In the genomic region with DNA sequence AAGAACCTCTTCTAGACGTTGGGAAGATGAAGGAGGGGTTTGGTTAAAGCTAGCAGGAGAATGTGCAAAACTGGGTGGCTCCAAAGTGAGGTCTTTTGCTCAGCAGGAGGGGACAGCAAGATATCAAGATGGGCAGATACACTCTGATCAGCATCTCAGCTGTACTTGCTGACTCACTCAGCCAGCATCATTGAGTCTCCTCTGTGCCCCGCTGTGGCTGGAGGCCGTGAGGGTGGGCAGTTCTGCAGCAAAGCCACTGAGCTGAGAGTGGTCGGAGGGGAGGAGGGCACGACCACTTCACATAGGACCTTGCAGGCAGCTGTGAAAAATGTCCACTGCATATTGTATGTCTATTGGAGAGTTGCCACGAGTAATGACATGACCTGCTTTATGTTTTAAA, we compare ENCODE assay signal across 1 cellular context.
TF ChIP-seq lines count a peak whose summit lies in the region.

No MANE protein-coding gene starts in this region.

TF ChIP-seq in K562, 482 proteins besides CTCF, POLR2A, EP300 and RAD21 (continued from another document):
- TF ChIP-seq, protein P1, sequence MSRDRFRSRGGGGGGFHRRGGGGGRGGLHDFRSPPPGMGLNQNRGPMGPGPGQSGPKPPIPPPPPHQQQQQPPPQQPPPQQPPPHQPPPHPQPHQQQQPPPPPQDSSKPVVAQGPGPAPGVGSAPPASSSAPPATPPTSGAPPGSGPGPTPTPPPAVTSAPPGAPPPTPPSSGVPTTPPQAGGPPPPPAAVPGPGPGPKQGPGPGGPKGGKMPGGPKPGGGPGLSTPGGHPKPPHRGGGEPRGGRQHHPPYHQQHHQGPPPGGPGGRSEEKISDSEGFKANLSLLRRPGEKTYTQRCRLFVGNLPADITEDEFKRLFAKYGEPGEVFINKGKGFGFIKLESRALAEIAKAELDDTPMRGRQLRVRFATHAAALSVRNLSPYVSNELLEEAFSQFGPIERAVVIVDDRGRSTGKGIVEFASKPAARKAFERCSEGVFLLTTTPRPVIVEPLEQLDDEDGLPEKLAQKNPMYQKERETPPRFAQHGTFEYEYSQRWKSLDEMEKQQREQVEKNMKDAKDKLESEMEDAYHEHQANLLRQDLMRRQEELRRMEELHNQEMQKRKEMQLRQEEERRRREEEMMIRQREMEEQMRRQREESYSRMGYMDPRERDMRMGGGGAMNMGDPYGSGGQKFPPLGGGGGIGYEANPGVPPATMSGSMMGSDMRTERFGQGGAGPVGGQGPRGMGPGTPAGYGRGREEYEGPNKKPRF (IDR thresholded peaks at IDR 0.05; ENCODE audit: low read depth, low read length), result no peak
- TF ChIP-seq ZNF707 (CRISPR knock-in tag; conservative IDR thresholded peaks at IDR 0.05), result no peak
- no peak for TF ChIP-seq ZFPM2 (CRISPR knock-in tag; IDR thresholded peaks at IDR 0.05)
- TF ChIP-seq, protein P2, sequence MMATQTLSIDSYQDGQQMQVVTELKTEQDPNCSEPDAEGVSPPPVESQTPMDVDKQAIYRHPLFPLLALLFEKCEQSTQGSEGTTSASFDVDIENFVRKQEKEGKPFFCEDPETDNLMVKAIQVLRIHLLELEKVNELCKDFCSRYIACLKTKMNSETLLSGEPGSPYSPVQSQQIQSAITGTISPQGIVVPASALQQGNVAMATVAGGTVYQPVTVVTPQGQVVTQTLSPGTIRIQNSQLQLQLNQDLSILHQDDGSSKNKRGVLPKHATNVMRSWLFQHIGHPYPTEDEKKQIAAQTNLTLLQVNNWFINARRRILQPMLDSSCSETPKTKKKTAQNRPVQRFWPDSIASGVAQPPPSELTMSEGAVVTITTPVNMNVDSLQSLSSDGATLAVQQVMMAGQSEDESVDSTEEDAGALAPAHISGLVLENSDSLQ (IDR thresholded peaks at IDR 0.05), result no peak
- TF ChIP-seq XRCC5 (IDR thresholded peaks at IDR 0.05; ENCODE audit: low read depth, low read length), result no peak
- TF ChIP-seq NFE2 (IDR thresholded peaks at IDR 0.05; ENCODE audit: low read depth), result peak; percentile 57
- TF ChIP-seq, protein P3, sequence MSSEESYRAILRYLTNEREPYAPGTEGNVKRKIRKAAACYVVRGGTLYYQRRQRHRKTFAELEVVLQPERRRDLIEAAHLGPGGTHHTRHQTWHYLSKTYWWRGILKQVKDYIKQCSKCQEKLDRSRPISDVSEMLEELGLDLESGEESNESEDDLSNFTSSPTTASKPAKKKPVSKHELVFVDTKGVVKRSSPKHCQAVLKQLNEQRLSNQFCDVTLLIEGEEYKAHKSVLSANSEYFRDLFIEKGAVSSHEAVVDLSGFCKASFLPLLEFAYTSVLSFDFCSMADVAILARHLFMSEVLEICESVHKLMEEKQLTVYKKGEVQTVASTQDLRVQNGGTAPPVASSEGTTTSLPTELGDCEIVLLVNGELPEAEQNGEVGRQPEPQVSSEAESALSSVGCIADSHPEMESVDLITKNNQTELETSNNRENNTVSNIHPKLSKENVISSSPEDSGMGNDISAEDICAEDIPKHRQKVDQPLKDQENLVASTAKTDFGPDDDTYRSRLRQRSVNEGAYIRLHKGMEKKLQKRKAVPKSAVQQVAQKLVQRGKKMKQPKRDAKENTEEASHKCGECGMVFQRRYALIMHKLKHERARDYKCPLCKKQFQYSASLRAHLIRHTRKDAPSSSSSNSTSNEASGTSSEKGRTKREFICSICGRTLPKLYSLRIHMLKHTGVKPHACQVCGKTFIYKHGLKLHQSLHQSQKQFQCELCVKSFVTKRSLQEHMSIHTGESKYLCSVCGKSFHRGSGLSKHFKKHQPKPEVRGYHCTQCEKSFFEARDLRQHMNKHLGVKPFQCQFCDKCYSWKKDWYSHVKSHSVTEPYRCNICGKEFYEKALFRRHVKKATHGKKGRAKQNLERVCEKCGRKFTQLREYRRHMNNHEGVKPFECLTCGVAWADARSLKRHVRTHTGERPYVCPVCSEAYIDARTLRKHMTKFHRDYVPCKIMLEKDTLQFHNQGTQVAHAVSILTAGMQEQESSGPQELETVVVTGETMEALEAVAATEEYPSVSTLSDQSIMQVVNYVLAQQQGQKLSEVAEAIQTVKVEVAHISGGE (CRISPR knock-in tag; IDR thresholded peaks at IDR 0.05), result no peak
- TF ChIP-seq SIX5 (IDR thresholded peaks at IDR 0.05; ENCODE audit: borderline replicate concordance in 1 of 2, insufficient read depth in 1 of 2, low read depth in 1 of 2, low read length in 2 of 2), result no peak
- no peak for TF ChIP-seq ZKSCAN3 (CRISPR knock-in tag; IDR thresholded peaks at IDR 0.05)
- TF ChIP-seq C11orf30 (IDR thresholded peaks at IDR 0.05; ENCODE audit: low read depth), result peak; percentile 21; the same call in 1 of the 2 replicates
- TF ChIP-seq MAFG (tag; conservative IDR thresholded peaks at IDR 0.05), result peak; percentile 27; the same call in 1 of the 2 replicates
- TF ChIP-seq, protein P4, sequence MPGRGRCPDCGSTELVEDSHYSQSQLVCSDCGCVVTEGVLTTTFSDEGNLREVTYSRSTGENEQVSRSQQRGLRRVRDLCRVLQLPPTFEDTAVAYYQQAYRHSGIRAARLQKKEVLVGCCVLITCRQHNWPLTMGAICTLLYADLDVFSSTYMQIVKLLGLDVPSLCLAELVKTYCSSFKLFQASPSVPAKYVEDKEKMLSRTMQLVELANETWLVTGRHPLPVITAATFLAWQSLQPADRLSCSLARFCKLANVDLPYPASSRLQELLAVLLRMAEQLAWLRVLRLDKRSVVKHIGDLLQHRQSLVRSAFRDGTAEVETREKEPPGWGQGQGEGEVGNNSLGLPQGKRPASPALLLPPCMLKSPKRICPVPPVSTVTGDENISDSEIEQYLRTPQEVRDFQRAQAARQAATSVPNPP (IDR thresholded peaks at IDR 0.05; ENCODE audit: borderline replicate concordance, insufficient read depth, insufficient read length), result no peak
- TF ChIP-seq, protein P5, sequence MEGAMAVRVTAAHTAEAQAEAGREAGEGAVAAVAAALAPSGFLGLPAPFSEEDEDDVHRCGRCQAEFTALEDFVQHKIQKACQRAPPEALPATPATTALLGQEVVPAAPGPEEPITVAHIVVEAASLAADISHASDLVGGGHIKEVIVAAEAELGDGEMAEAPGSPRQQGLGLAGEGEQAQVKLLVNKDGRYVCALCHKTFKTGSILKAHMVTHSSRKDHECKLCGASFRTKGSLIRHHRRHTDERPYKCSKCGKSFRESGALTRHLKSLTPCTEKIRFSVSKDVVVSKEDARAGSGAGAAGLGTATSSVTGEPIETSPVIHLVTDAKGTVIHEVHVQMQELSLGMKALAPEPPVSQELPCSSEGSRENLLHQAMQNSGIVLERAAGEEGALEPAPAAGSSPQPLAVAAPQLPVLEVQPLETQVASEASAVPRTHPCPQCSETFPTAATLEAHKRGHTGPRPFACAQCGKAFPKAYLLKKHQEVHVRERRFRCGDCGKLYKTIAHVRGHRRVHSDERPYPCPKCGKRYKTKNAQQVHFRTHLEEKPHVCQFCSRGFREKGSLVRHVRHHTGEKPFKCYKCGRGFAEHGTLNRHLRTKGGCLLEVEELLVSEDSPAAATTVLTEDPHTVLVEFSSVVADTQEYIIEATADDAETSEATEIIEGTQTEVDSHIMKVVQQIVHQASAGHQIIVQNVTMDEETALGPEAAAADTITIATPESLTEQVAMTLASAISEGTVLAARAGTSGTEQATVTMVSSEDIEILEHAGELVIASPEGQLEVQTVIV (CRISPR knock-in tag; IDR thresholded peaks at IDR 0.05; ENCODE audit: borderline replicate concordance), result no peak
- TF ChIP-seq CCAR2 (IDR thresholded peaks at IDR 0.05; ENCODE audit: low read depth, low read length), result no peak
